In the genomic region with DNA sequence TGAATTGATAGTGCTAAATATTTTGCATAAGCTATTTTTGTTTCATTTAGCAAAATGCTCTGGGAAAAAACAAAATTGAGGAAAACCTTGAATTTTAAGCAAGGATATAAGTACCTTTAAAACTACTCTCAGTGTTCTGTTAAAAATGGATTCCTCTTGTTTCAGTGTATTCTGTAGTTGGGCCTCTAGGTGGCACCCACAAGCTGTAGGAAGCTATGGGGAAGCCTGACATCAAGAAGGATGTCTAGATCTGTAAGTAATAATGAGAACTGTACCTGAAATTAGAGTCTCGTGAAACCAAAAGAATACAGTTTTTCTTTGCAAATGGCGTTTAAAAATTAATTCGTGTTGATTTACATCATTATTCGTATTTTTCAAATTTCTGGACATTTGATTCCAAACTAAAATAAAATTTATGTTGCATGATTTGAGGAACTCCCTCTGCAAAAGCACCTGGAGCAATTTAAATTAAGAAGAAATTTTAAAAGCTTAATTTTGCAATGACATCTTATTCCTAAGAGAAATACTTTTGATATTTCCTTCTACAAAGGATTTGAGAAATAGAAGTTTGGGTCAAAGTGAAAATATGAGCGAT, we compare ENCODE assay signal across 8 cellular contexts. TPM values are rescaled to one million over a fixed set of nuclear protein-coding genes. Genes with fewer than 3 reads are reported as not detected.
DNase-seq lines count a peak whose midpoint lies in the region; FAIRE-seq and TF ChIP-seq lines count a peak whose summit lies in the region.

No MANE protein-coding gene starts in this region.

- peaks cover 0 to 10% (median 5%) of the 10 kb centered on the region in 6 donors for H3K4me1 ChIP-seq in spleen

- H3K9me3 ChIP-seq in spleen, result no peaks in the 10 kb centered on the region

- peak; percentile 29 for DNase-seq in NCI-H2227 (lab: John Stamatoyannopoulos, UW; ENCODE audit: unreplicated experiment)
- DNase-seq in NCI-H2227 treated with DMSO at 0.1 percent for 48 hours (lab: John Stamatoyannopoulos, UW), result no peak
- DNase-seq in H54 (ENCODE audit: insufficient read length, low spot score), result no peak
- peak; percentile 76 to 81 for DNase-seq in Kasumi-1 (lab: John Stamatoyannopoulos, UW)
- DNase-seq in SKM-1 treated with dmso at 0.1 percent for 144 hours (lab: John Stamatoyannopoulos, UW; ENCODE audit: unreplicated experiment), result peak; percentile 79
- DNase-seq in amniotic epithelial cell (ENCODE audit: low read depth), result peak; percentile 74
- DNase-seq in hippocampal formation (lab: John Stamatoyannopoulos, UW), result peak; percentile 19 to 61
- peak; percentile 53 for DNase-seq in spleen

- H3K36me3 ChIP-seq in spleen, result no peaks in the 10 kb centered on the region

- no peaks in the 10 kb centered on the region for H3K27me3 ChIP-seq in spleen (replicated peaks in 1 of 7)

- no peak for TF ChIP-seq POLR2A in H54 (IDR thresholded peaks at IDR 0.05; ENCODE audit: low read depth, low read length)
- no peak for TF ChIP-seq POLR2A in spleen (IDR thresholded peaks at IDR 0.05)

- WGBS in spleen, 5 donors, result 19 to 21% (median 20%) methylated on average over 5 of the region's 5 CpGs

- intact Hi-C loops in spleen (cut with DNase I; ENCODE audit: low total_unique reads), result no loop called here

- peak; percentile 23 to 80 (median 65) for TF ChIP-seq CTCF in spleen (IDR thresholded peaks at IDR 0.05 in 8 of 11, conservative IDR thresholded peaks at IDR 0.05 in 3 of 11)

- FAIRE-seq in H54 (lab: Jason Lieb, UNC), result peak; percentile 36

- no peak overlapping the region for H3K4me3 ChIP-seq in spleen

- no peak overlapping the region for H3K27ac ChIP-seq in spleen

RNA-seq across cellular contexts. Expression of gene TMPRSS11E, which starts 51.2 kb away (rescaled TPM):
- total RNA-seq in spleen, result under 1 TPM in 3 of 7 donors, not detected in 4; 0.16 to 0.60 (median 0.36) TPM
- polyA plus RNA-seq in spleen, result under 1 TPM; 0.03 to 0.26 (median 0.13) TPM

Comparison
In these comparisons a context has a peak if more than half of its experiments do, and no peak if none do; other contexts are left out.
1. DNase-seq: peak in NCI-H2227 (single experiment), Kasumi-1 (2 of 2), SKM-1 treated with dmso at 0.1 percent for 144 hours (single experiment), amniotic epithelial cell (single experiment), hippocampal formation (2 of 2) and spleen (single experiment); none in NCI-H2227 treated with DMSO at 0.1 percent for 48 hours (single experiment) and H54 (single experiment).